8 cellular contexts compared by ENCODE assay signal in genomic region chr2:25664531-25665307, GRCh38. TPM values are rescaled to one million over a fixed set of nuclear protein-coding genes. Genes with fewer than 3 reads are reported as not detected.
A peak's percentile ranks its signal among the peaks of the same experiment; 100 is the strongest.
DNase-seq lines count a peak whose midpoint lies in the region; ATAC-seq lines count a peak whose summit lies in the region.

No MANE protein-coding gene starts in this region.

- H3K18ac ChIP-seq in neuronal stem cell (ENCODE audit: low read length): no peak overlapping the region

- no peak overlapping the region for H3K14ac ChIP-seq in neuronal stem cell (ENCODE audit: low read length)

- peak overlapping the region; percentile 8 for H3K27ac ChIP-seq in HUES64 (ENCODE audit: low read depth, low read length)
- H3K27ac ChIP-seq in neuronal stem cell (replicated peaks; ENCODE audit: low read length): no peak overlapping the region

- H3K23ac ChIP-seq in neuronal stem cell (ENCODE audit: low read depth, low read length, poor library complexity): no peak overlapping the region

- H3K4me3 ChIP-seq in HUES64 (ENCODE audit: low read length): no peak overlapping the region
- no peak overlapping the region for H3K4me3 ChIP-seq in neuronal stem cell (ENCODE audit: low read length in 2 of 2)

- H2BK12ac ChIP-seq in neuronal stem cell (ENCODE audit: low read length): no peak overlapping the region

- H3K79me1 ChIP-seq in neuronal stem cell (ENCODE audit: low read depth, low read length): no peaks in the 10 kb centered on the region

- H3K4ac ChIP-seq in neuronal stem cell (ENCODE audit: low read length): no peak overlapping the region

- H3K9me3 ChIP-seq in HUES64 (ENCODE audit: insufficient read depth, low read depth, low read length) (no peaks in the 10 kb centered on the region), neuronal stem cell (replicated peaks in 1 of 2; ENCODE audit: control insufficient read depth in 2 of 2, insufficient read depth in 1 of 2, low read depth in 1 of 2, low read length in 2 of 2) (no peaks in the 10 kb centered on the region)

- H3K27me3 ChIP-seq in HUES64 (ENCODE audit: insufficient read depth, low read length) (no peaks in the 10 kb centered on the region), neuronal stem cell (ENCODE audit: control insufficient read depth in 3 of 3, insufficient read depth in 3 of 3, low read depth in 1 of 3, low read length in 3 of 3) (no peaks in the 10 kb centered on the region)

- ATAC-seq in HG03378 (IDR thresholded peaks at IDR 0.05; ENCODE audit: unreplicated experiment): no peak

- DNase-seq in NCI-H1417 (lab: John Stamatoyannopoulos, UW): peak; percentile 7 to 45 (median 10)
- no peak for DNase-seq in NCI-H1417 treated with DMSO at 0.1 percent for 48 hours (lab: John Stamatoyannopoulos, UW)
- peak; percentile 25 for DNase-seq in UCSD-AML1 (lab: John Stamatoyannopoulos, UW; ENCODE audit: unreplicated experiment)
- peak; percentile 51 for DNase-seq in fibroblast of the conjunctiva (ENCODE audit: low read depth)
- DNase-seq in neuronal stem cell (ENCODE audit: low spot score): peak; percentile 60
- no peak for DNase-seq in AML-193 (lab: John Stamatoyannopoulos, UW)

- H4K8ac ChIP-seq in neuronal stem cell (ENCODE audit: low read depth, low read length): no peak overlapping the region

- no peak overlapping the region for H2AFZ ChIP-seq in neuronal stem cell (ENCODE audit: low read length)

- no peak overlapping the region for H4K91ac ChIP-seq in neuronal stem cell (ENCODE audit: low read depth, low read length, poor library complexity)

- no peak overlapping the region for H2AK5ac ChIP-seq in neuronal stem cell (ENCODE audit: low read depth, low read length)

- H3K4me1 ChIP-seq in HUES64 (ENCODE audit: insufficient read depth, low read length) (peaks cover 27% of the 10 kb centered on the region), neuronal stem cell (ENCODE audit: control insufficient read depth in 2 of 2, insufficient read depth in 1 of 2, low read depth in 1 of 2, low read length in 2 of 2) (peaks cover 0 to 3% of the 10 kb centered on the region in 2 donors)

- WGBS in HUES64: 41% methylated on average over 11 of the region's 11 CpGs
- no CpG with 5 or more reads among the region's 11 CpGs for WGBS in neuronal stem cell (ENCODE audit: extremely low coverage in 2 of 2, insufficient read length in 2 of 2, insufficient replicate concordance in 1 of 2), 2 donors

- no peak overlapping the region for H2BK120ac ChIP-seq in neuronal stem cell (ENCODE audit: low read depth, low read length)

- H3K9ac ChIP-seq in HUES64 (ENCODE audit: low read depth, low read length): peak overlapping the region; percentile 41; the same call in 1 of the 2 replicates
- no peak overlapping the region for H3K9ac ChIP-seq in neuronal stem cell (ENCODE audit: low read depth, low read length, poor library complexity)

- H3K36me3 ChIP-seq in HUES64 (ENCODE audit: insufficient read depth, low read length) (no peaks in the 10 kb centered on the region), neuronal stem cell (replicated peaks in 1 of 2; ENCODE audit: control insufficient read depth in 2 of 2, insufficient read depth in 2 of 2, low read length in 2 of 2) (no peaks in the 10 kb centered on the region)

- no peak overlapping the region for H2BK15ac ChIP-seq in neuronal stem cell (ENCODE audit: low read length)

- no peak overlapping the region for H3K4me2 ChIP-seq in neuronal stem cell (ENCODE audit: insufficient read depth, low read length, poor library complexity, severe bottlenecking)

- H2BK5ac ChIP-seq in neuronal stem cell (ENCODE audit: low read length): no peak overlapping the region

RNA-seq across cellular contexts. Expression of gene DTNB, which starts 8.7 kb away (rescaled TPM):
- polyA plus RNA-seq in HUES64 (2013, experiment 1 of 2): 18.0 TPM
- 19.9 TPM for polyA plus RNA-seq in HUES64 (2013, experiment 2 of 2)
- polyA plus RNA-seq in neuronal stem cell (2013, experiment 1 of 2): 34.6 TPM
- polyA plus RNA-seq in neuronal stem cell (2013, experiment 2 of 2): 31.1 TPM

Comparison
In these comparisons a context has a peak if more than half of its experiments do, and no peak if none do; other contexts are left out.
1. DNase-seq: peak in NCI-H1417 (3 of 3), UCSD-AML1 (single experiment), fibroblast of the conjunctiva (single experiment) and neuronal stem cell (single experiment); none in NCI-H1417 treated with DMSO at 0.1 percent for 48 hours (single experiment) and AML-193 (0 of 2).